8 cellular contexts compared by ENCODE assay signal in genomic region chr14:106004937-106005795, GRCh38.
A peak's percentile ranks its signal among the peaks of the same experiment; 100 is the strongest.
DNase-seq lines count a peak whose midpoint lies in the region; ATAC-seq and TF ChIP-seq lines count a peak whose summit lies in the region.
"Not testable (repeated sequence)": the region's sequence is repeated elsewhere in the genome, so short reads cannot be mapped to it uniquely, and the experiment has no call there.

No MANE protein-coding gene starts in this region.

- not testable (repeated sequence) for TF ChIP-seq EP300 in stomach (IDR thresholded peaks at IDR 0.05)

- H2AFZ ChIP-seq in OCI-LY3 (ENCODE audit: low read depth, low read length) = not testable (repeated sequence)

- H3K4me3 ChIP-seq in DOHH2 (ENCODE audit: low read length); stomach: not testable (repeated sequence)
- H3K4me3 ChIP-seq in OCI-LY3 (ENCODE audit: low read length) = peak overlapping the region; percentile 29; the same call in 1 of the 2 replicates

- TF ChIP-seq POLR2A in stomach (IDR thresholded peaks at IDR 0.05) = not testable (repeated sequence)

- not testable (repeated sequence) for H3K27ac ChIP-seq in DOHH2 (ENCODE audit: low read depth, low read length); OCI-LY3 (ENCODE audit: low read length)
- H3K27ac ChIP-seq in stomach = peak overlapping the region in 1 of 5 donors; percentile 32

- peaks cover 4 to 12% (median 5%) of the 10 kb centered on the region in 3 donors for H3K4me1 Mint-ChIP-seq in naive B cell

- not testable (repeated sequence) for H3K79me2 ChIP-seq in DOHH2 (ENCODE audit: control insufficient read depth, low read length); OCI-LY3 (ENCODE audit: low read length)

- H3K9me3 ChIP-seq in DOHH2 (ENCODE audit: control insufficient read depth, insufficient read depth, low read length); OCI-LY3 (ENCODE audit: insufficient read depth, low read length); stomach: not testable (repeated sequence)

- H3K27ac Mint-ChIP-seq in activated naive CD4-positive, alpha-beta T cell treated with anti-CD3 and anti-CD28 coated beads, Interleukin-2, amount 50 U/mL, for 72 hours = peak overlapping the region; percentile 98 to 99
- H3K27ac Mint-ChIP-seq in naive B cell = peak overlapping the region; percentile 41 to 84 (median 70)

- H3K9ac ChIP-seq in OCI-LY3 (ENCODE audit: low read length) = not testable (repeated sequence)

- ATAC-seq in activated naive CD4-positive, alpha-beta T cell treated with anti-CD3 and anti-CD28 coated beads, Interleukin-2, amount 50 U/mL, for 72 hours = peak; percentile 84 to 85
- ATAC-seq in naive B cell (ENCODE audit: low read depth in 2 of 2) = peak; percentile 80 to 84

- not testable (repeated sequence) for H3K27me3 Mint-ChIP-seq in naive B cell

- H3K36me3 ChIP-seq in DOHH2 (ENCODE audit: control insufficient read depth, low read length); OCI-LY3 (replicated peaks; ENCODE audit: low read depth, low read length); stomach: not testable (repeated sequence)

- TF ChIP-seq CTCF in DOHH2 (IDR thresholded peaks at IDR 0.05; ENCODE audit: low read depth, low read length, poor library complexity, severe bottlenecking); OCI-LY3 (IDR thresholded peaks at IDR 0.05; ENCODE audit: low read depth, low read length); stomach (IDR thresholded peaks at IDR 0.05): not testable (repeated sequence)

- H3K36me3 Mint-ChIP-seq in activated naive CD4-positive, alpha-beta T cell treated with anti-CD3 and anti-CD28 coated beads, Interleukin-2, amount 50 U/mL, for 72 hours = peaks cover 0 to 17% of the 10 kb centered on the region in 2 donors
- H3K36me3 Mint-ChIP-seq in naive B cell = not testable (repeated sequence)

- H3K9me3 Mint-ChIP-seq in activated naive CD4-positive, alpha-beta T cell treated with anti-CD3 and anti-CD28 coated beads, Interleukin-2, amount 50 U/mL, for 72 hours; naive B cell: not testable (repeated sequence)

- H4K20me1 ChIP-seq in DOHH2 (ENCODE audit: control insufficient read depth, insufficient read depth, low read depth, low read length); OCI-LY3 (ENCODE audit: insufficient read depth, low read length): not testable (repeated sequence)

- not testable (repeated sequence) for H3K4me1 ChIP-seq in DOHH2 (ENCODE audit: control insufficient read depth, low read length); stomach
- H3K4me1 ChIP-seq in OCI-LY3 (ENCODE audit: low read length) = peaks cover 12% of the 10 kb centered on the region

- intact Hi-C loops in stomach (cut with DNase I; ENCODE audit: low total_unique reads) = not testable (repeated sequence)

- WGBS in stomach, 5 donors = 45 to 66% (median 57%) methylated on average over 7 to 10 of the region's 10 CpGs

- H3K27me3 ChIP-seq in DOHH2 (ENCODE audit: control insufficient read depth, low read length); OCI-LY3 (ENCODE audit: low read depth, low read length); stomach: not testable (repeated sequence)

- H3K4me2 ChIP-seq in DOHH2 (ENCODE audit: low read length) = peak overlapping the region; percentile 21; the same call in 1 of the 2 replicates
- H3K4me2 ChIP-seq in OCI-LY3 (ENCODE audit: low read length) = peak overlapping the region; percentile 58

- not testable (repeated sequence) for H3K9me2 ChIP-seq in DOHH2 (replicated peaks; ENCODE audit: control insufficient read depth, low read length)

- peak; percentile 52 for DNase-seq in activated CD4-positive, alpha-beta T cell treated with anti-CD3 and anti-CD28 coated beads for 24 hours (ENCODE audit: low read depth in 2 of 2)
- DNase-seq in activated T-cell treated with anti-CD3 and anti-CD28 coated beads for 48 hours (ENCODE audit: low read depth) (peak; percentile 58), naive B cell (peak; percentile 44), stomach (peak; percentile 29)
- peak in 1 of 2 donors; percentile 74 for DNase-seq in activated naive CD4-positive, alpha-beta T cell treated with anti-CD3 and anti-CD28 coated beads, Interleukin-2, amount 50 U/mL, for 72 hours (ENCODE audit: low spot score in 2 of 2)
- DNase-seq in stimulated activated CD4-positive, alpha-beta T cell treated with anti-CD3 and anti-CD28 coated beads, TNF-alpha, amount 100 ng/mL, for 1 hour (ENCODE audit: low read depth in 3 of 3, low spot score in 1 of 3) = peak; percentile 41 to 51 (median 44)

- H3K4me3 Mint-ChIP-seq in naive B cell = peak overlapping the region; percentile 73 to 89 (median 81)

- H3F3A ChIP-seq in DOHH2 (ENCODE audit: control insufficient read depth, insufficient read depth) = not testable (repeated sequence)
